Comparison of ENCODE assay signal across 23 cellular contexts in the genomic region with DNA sequence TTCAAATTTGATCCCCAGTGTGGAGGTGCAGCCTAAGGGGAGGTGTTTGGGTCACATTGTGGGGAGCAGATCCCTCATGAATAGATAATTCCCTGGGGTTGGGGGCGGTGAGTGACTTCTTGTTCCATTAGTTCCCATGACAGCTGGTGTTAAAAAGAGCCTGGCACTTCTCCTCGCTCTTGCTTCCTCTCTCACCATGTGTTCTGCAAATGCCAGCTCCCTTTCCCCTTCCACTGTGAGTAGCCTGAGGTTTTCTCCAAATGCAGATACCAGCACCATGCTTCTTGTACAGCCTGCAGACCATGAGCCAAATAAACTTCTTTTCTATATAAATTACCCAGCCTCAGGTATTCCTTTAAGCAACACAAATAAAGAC.
"Had no signal": no experiment of that assay in that cellular context is flagged by ENCODE, and none has a peak within 500 bp of the region (broad histone marks: within the 10 kb centered on the region; RNA-seq: fewer than 3 reads in every experiment).

No MANE protein-coding gene starts in this region.

- ATAC-seq: activated T-cell treated with anti-CD3 and anti-CD28 coated beads, Interleukin-2, amount 50 U/mL, for 4 hours; natural killer cell; sciatic nerve; stimulated activated memory B cell treated with anti-CD40 and anti-IgM and Interleukin-4, amounts not matched to agents 10 μg/mL and 1 μg/mL and 100 μg/mL, for 72 hours had no signal

- H3K4me1 Mint-ChIP-seq: mesothelial cell of epicardium; stimulated activated memory B cell treated with anti-CD40 and anti-IgM and Interleukin-4, amounts not matched to agents 10 μg/mL and 1 μg/mL and 100 μg/mL, for 72 hours had no signal

- DNase-seq: activated CD4-positive, alpha-beta T cell treated with anti-CD3 and anti-CD28 coated beads, Interleukin-2, amount 50 U/mL, for 48 hours; activated CD8-positive, alpha-beta memory T cell treated with anti-CD3 and anti-CD28 coated beads, Interleukin-2, amount 50 U/mL, for 48 hours; activated effector memory CD4-positive, alpha-beta T cell treated with Interleukin-2 at 50 U/mL for 16 hours; activated naive CD4-positive, alpha-beta T cell treated with anti-CD3 and anti-CD28 coated beads for 36 hours; activated naive CD8-positive, alpha-beta T cell treated with anti-CD3 and anti-CD28 coated beads, Interleukin-2, amount 10 ng/mL, durations not matched to agents 7 days and 5 days; activated T-cell treated with anti-CD3 and anti-CD28 coated beads, Interleukin-2, amount 50 U/mL, for 4 hours; amniotic stem cell; effector CD8-positive, alpha-beta T cell; foreskin melanocyte; hypothalamus; left ventricle myocardium inferior; mammary epithelial cell; natural killer cell; stimulated activated CD4-positive, alpha-beta T cell treated with anti-CD3 and anti-CD28 coated beads, Interleukin-15, amount 100 ng/mL, for 24 hours; stomach; transverse colon; uterus had no signal

- H3K27me3 Mint-ChIP-seq: activated naive CD8-positive, alpha-beta T cell treated with anti-CD3 and anti-CD28 coated beads, Interleukin-2, amount 10 ng/mL, durations not matched to agents 7 days and 5 days; dendritic cell treated with granulocyte-macrophage colony-stimulating factor and Interleukin-4, amounts not matched to agents 40 ng/mL and 50 ng/mL, for 4 days; stimulated activated memory B cell treated with anti-CD40 and anti-IgM and Interleukin-4, amounts not matched to agents 10 μg/mL and 1 μg/mL and 100 μg/mL, for 72 hours had no signal

- H3K27ac Mint-ChIP-seq: activated naive CD4-positive, alpha-beta T cell treated with anti-CD3 and anti-CD28 coated beads for 36 hours; activated naive CD8-positive, alpha-beta T cell treated with anti-CD3 and anti-CD28 coated beads, Interleukin-2, amount 10 ng/mL, durations not matched to agents 7 days and 5 days; dendritic cell treated with granulocyte-macrophage colony-stimulating factor and Interleukin-4, amounts not matched to agents 40 ng/mL and 50 ng/mL, for 4 days; mesothelial cell of epicardium; natural killer cell; stimulated activated memory B cell treated with anti-CD40 and anti-IgM and Interleukin-4, amounts not matched to agents 10 μg/mL and 1 μg/mL and 100 μg/mL, for 72 hours; T-helper 2 cell treated with Interferon-gamma antibody and Interleukin-4, amounts not matched to agents 5 μg/mL and 100 μg/mL, for 36 hours had no signal

- H3K4me3 Mint-ChIP-seq: activated naive CD4-positive, alpha-beta T cell treated with anti-CD3 and anti-CD28 coated beads for 36 hours; activated naive CD8-positive, alpha-beta T cell treated with anti-CD3 and anti-CD28 coated beads, Interleukin-2, amount 10 ng/mL, durations not matched to agents 7 days and 5 days; activated T-cell treated with anti-CD3 and anti-CD28 coated beads, Interleukin-2, amount 50 U/mL, for 4 hours; dendritic cell treated with granulocyte-macrophage colony-stimulating factor and Interleukin-4, amounts not matched to agents 40 ng/mL and 50 ng/mL, for 4 days; mesothelial cell of epicardium; natural killer cell; stimulated activated memory B cell treated with anti-CD40 and anti-IgM and Interleukin-4, amounts not matched to agents 10 μg/mL and 1 μg/mL and 100 μg/mL, for 72 hours; T-helper 2 cell treated with Interferon-gamma antibody and Interleukin-4, amounts not matched to agents 5 μg/mL and 100 μg/mL, for 36 hours; WTC11 had no signal

- H3K9me3 Mint-ChIP-seq: activated naive CD4-positive, alpha-beta T cell treated with anti-CD3 and anti-CD28 coated beads for 36 hours; activated naive CD8-positive, alpha-beta T cell treated with anti-CD3 and anti-CD28 coated beads, Interleukin-2, amount 10 ng/mL, durations not matched to agents 7 days and 5 days; activated T-cell treated with anti-CD3 and anti-CD28 coated beads, Interleukin-2, amount 50 U/mL, for 4 hours; dendritic cell treated with granulocyte-macrophage colony-stimulating factor and Interleukin-4, amounts not matched to agents 40 ng/mL and 50 ng/mL, for 4 days; mesothelial cell of epicardium; natural killer cell; stimulated activated memory B cell treated with anti-CD40 and anti-IgM and Interleukin-4, amounts not matched to agents 10 μg/mL and 1 μg/mL and 100 μg/mL, for 72 hours; T-helper 2 cell treated with Interferon-gamma antibody and Interleukin-4, amounts not matched to agents 5 μg/mL and 100 μg/mL, for 36 hours; WTC11 had no signal
